Comparison of ENCODE assay signal across 8 cellular contexts in genomic region chr5:43105369-43106289, GRCh38. TPM values are rescaled to one million over a fixed set of nuclear protein-coding genes. Genes with fewer than 3 reads are reported as not detected.
DNase-seq lines count a peak whose midpoint lies in the region; ATAC-seq and TF ChIP-seq lines count a peak whose summit lies in the region.

No MANE protein-coding gene starts in this region.

- H3K9ac ChIP-seq in liver (ENCODE audit: low read depth in 1 of 2, low read length in 2 of 2), result peak overlapping the region; percentile 4 to 66

- no peaks in the 10 kb centered on the region for H3K36me3 Mint-ChIP-seq in CD4-positive, CD25-positive, alpha-beta regulatory T cell

- peak overlapping the region; percentile 91 for H3K4me3 ChIP-seq in CD4-positive, CD25-positive, alpha-beta regulatory T cell (ENCODE audit: low read depth, low read length)
- H3K4me3 ChIP-seq in liver (ENCODE audit: low read depth in 1 of 3, low read length in 3 of 3), result peak overlapping the region; percentile 47 to 71 (median 63)

- H3K27ac Mint-ChIP-seq in CD4-positive, CD25-positive, alpha-beta regulatory T cell, result peak overlapping the region; percentile 80 to 94 (median 82)

- H3K4me3 Mint-ChIP-seq in CD4-positive, CD25-positive, alpha-beta regulatory T cell, result peak overlapping the region; percentile 71 to 97 (median 88)

- peak; percentile 80 to 97 (median 88) for DNase-seq in CD4-positive, CD25-positive, alpha-beta regulatory T cell
- DNase-seq in NCI-H748 (lab: John Stamatoyannopoulos, UW; ENCODE audit: unreplicated experiment) (peak; percentile 99), dermis blood vessel endothelial cell (peak; percentile 99)
- peak; percentile 63 to 82 for DNase-seq in activated CD4-positive, alpha-beta T cell treated with anti-CD3 and anti-CD28 coated beads, Interleukin-2, amount 50 U/mL, for 24 hours (ENCODE audit: low read depth in 1 of 2, low spot score in 1 of 2)
- DNase-seq in stimulated activated CD4-positive, alpha-beta T cell treated with anti-CD3 and anti-CD28 coated beads, Interleukin-4, amount 100 ng/mL, for 24 hours, result peak; percentile 90

- peaks cover 20% of the 10 kb centered on the region for H3K4me1 ChIP-seq in CD4-positive, CD25-positive, alpha-beta regulatory T cell (ENCODE audit: control insufficient read depth, insufficient read depth, low read length, poor library complexity, severe bottlenecking)
- peaks cover 0 to 9% (median under 1%) of the 10 kb centered on the region in 4 donors for H3K4me1 ChIP-seq in liver (ENCODE audit: control insufficient read depth in 4 of 4, insufficient read depth in 4 of 4, low read length in 3 of 4)

- TF ChIP-seq CTCF in liver (IDR thresholded peaks at IDR 0.05; ENCODE audit: low read depth, low read length, missing input control), result peak; percentile 100

- H3K27ac ChIP-seq in CD4-positive, CD25-positive, alpha-beta regulatory T cell (ENCODE audit: insufficient read depth, low read length, poor library complexity, severe bottlenecking), result peak overlapping the region; percentile 64
- peak overlapping the region; percentile 30 to 38 for H3K27ac ChIP-seq in liver (ENCODE audit: low read depth in 1 of 2, low read length in 2 of 2)

- H3K27me3 Mint-ChIP-seq in CD4-positive, CD25-positive, alpha-beta regulatory T cell, result no peaks in the 10 kb centered on the region

- H3K36me3 ChIP-seq in CD4-positive, CD25-positive, alpha-beta regulatory T cell (ENCODE audit: control insufficient read depth, insufficient read depth, low read length), result no peaks in the 10 kb centered on the region
- no peaks in the 10 kb centered on the region for H3K36me3 ChIP-seq in liver (ENCODE audit: control insufficient read depth in 4 of 4, insufficient read depth in 3 of 4, low read depth in 1 of 4, low read length in 3 of 4)

- ATAC-seq in CD4-positive, CD25-positive, alpha-beta regulatory T cell (ENCODE audit: low read depth in 2 of 2), result peak; percentile 98 to 99
- ATAC-seq in GM19438 (IDR thresholded peaks at IDR 0.05; ENCODE audit: low read depth, unreplicated experiment) (peak; percentile 94), HG03565 (IDR thresholded peaks at IDR 0.05; ENCODE audit: unreplicated experiment) (peak; percentile 93)

- peaks cover 17 to 48% (median 33%) of the 10 kb centered on the region in 4 donors for H3K4me1 Mint-ChIP-seq in CD4-positive, CD25-positive, alpha-beta regulatory T cell

- H3K9me3 ChIP-seq in CD4-positive, CD25-positive, alpha-beta regulatory T cell (ENCODE audit: control insufficient read depth in 2 of 2, low read length in 2 of 2), result no peaks in the 10 kb centered on the region
- H3K9me3 ChIP-seq in liver (ENCODE audit: control insufficient read depth in 4 of 4, low read length in 3 of 4), result no peaks in the 10 kb centered on the region

- no peaks in the 10 kb centered on the region for H3K9me3 Mint-ChIP-seq in CD4-positive, CD25-positive, alpha-beta regulatory T cell

- peak; percentile 95 to 96 for TF ChIP-seq RAD21 in liver (IDR thresholded peaks at IDR 0.05)

- H3K27me3 ChIP-seq in CD4-positive, CD25-positive, alpha-beta regulatory T cell (ENCODE audit: control insufficient read depth, insufficient read depth, low read length), result no peaks in the 10 kb centered on the region
- no peaks in the 10 kb centered on the region for H3K27me3 ChIP-seq in liver (ENCODE audit: control insufficient read depth in 4 of 4, insufficient read depth in 4 of 4, low read length in 3 of 4)

- WGBS in liver, result 2% methylated on average over 20 of the region's 20 CpGs

TF ChIP-seq in liver, 16 proteins besides CTCF, POLR2A, EP300 and RAD21:
- peak; percentile 51 to 66 for TF ChIP-seq HNF4A (conservative IDR thresholded peaks at IDR 0.05)
- peak; percentile 53 for TF ChIP-seq SP1 (IDR thresholded peaks at IDR 0.05)
- peak; percentile 57 for TF ChIP-seq MAX (IDR thresholded peaks at IDR 0.05)
- no peak for TF ChIP-seq EGR1 (IDR thresholded peaks at IDR 0.05; ENCODE audit: low read depth in 2 of 2)
- TF ChIP-seq HNF4G (IDR thresholded peaks at IDR 0.05), result no peak
- peak in 1 of 2 donors; percentile 16 for TF ChIP-seq GABPA (IDR thresholded peaks at IDR 0.05 in 1 of 2, conservative IDR thresholded peaks at IDR 0.05 in 1 of 2)
- TF ChIP-seq ZBTB33 (IDR thresholded peaks at IDR 0.05), result no peak
- TF ChIP-seq REST (IDR thresholded peaks at IDR 0.05), result peak; percentile 31
- no peak for TF ChIP-seq YY1 (IDR thresholded peaks at IDR 0.05)
- TF ChIP-seq TAF1 (conservative IDR thresholded peaks at IDR 0.05), result no peak
- TF ChIP-seq FOXA2 (IDR thresholded peaks at IDR 0.05), result no peak
- TF ChIP-seq NR2F2 (IDR thresholded peaks at IDR 0.05), result no peak
- peak; percentile 31 for TF ChIP-seq FOXA1 (IDR thresholded peaks at IDR 0.05)
- TF ChIP-seq JUND (IDR thresholded peaks at IDR 0.05), result peak in 1 of 2 donors; percentile 26
- peak; percentile 39 to 43 for TF ChIP-seq RXRA (IDR thresholded peaks at IDR 0.05)
- TF ChIP-seq ATF3 (IDR thresholded peaks at IDR 0.05), result no peak
TF ChIP-seq in liver: peak in this region for 8.

RNA-seq across cellular contexts. Expression of gene ZNF131, which starts 15.1 kb away (rescaled TPM):
- 77.9 TPM for total RNA-seq in CD4-positive, CD25-positive, alpha-beta regulatory T cell
- 10 to 100 TPM; 41.4 to 62.6 (median 53.8) TPM for polyA plus RNA-seq in CD4-positive, CD25-positive, alpha-beta regulatory T cell
- total RNA-seq in dermis blood vessel endothelial cell (30.0 and 34.9 TPM in 2 replicates), liver (10 to 100 TPM; 16.6 to 18.8 TPM)
- polyA plus RNA-seq in liver, result 10 to 100 TPM in 1 of 2 donors, 1 to 10 TPM in 1; 7.4 to 10.9 TPM

Comparison
In these comparisons a context has a peak if more than half of its experiments do, and no peak if none do; other contexts are left out.
1. Peak in every context shown above with its lines: DNase-seq, ATAC-seq, H3K4me3 ChIP-seq and H3K27ac ChIP-seq.